Comparison of ENCODE assay signal across 30 cellular contexts in genomic region chr2:82342351-82342750, GRCh38.
"Had no signal": no experiment of that assay in that cellular context is flagged by ENCODE, and none has a peak within 500 bp of the region (broad histone marks: within the 10 kb centered on the region; RNA-seq: fewer than 3 reads in every experiment).

No MANE protein-coding gene starts in this region.

- H3K9me3 Mint-ChIP-seq: nephron; neural crest cell; stimulated activated memory B cell treated with anti-CD40 and anti-IgM and Interleukin-4, amounts not matched to agents 10 μg/mL and 1 μg/mL and 100 μg/mL, for 72 hours; stimulated activated naive CD8-positive, alpha-beta T cell treated with anti-CD3 and anti-CD28 coated beads, Interleukin-15, amount 100 ng/mL, for 72 hours; type B pancreatic cell had no signal

- H3K27me3 Mint-ChIP-seq: naive thymus-derived CD8-positive, alpha-beta T cell; stimulated activated memory B cell treated with anti-CD40 and anti-IgM and Interleukin-4, amounts not matched to agents 10 μg/mL and 1 μg/mL and 100 μg/mL, for 72 hours; stimulated activated naive CD8-positive, alpha-beta T cell treated with anti-CD3 and anti-CD28 coated beads, Interleukin-15, amount 100 ng/mL, for 72 hours; type B pancreatic cell had no signal

- H3K36me3 ChIP-seq: left lung, lower lobe of right lung, pancreas, prostate gland, spleen, tibial nerve, uterus had no signal

- H3K4me1 ChIP-seq: left lung, lower lobe of right lung, pancreas, prostate gland, spleen, tibial nerve, uterus had no signal

- H3K9me3 ChIP-seq: left lung, lower lobe of right lung, mucosa of descending colon, pancreas, prostate gland, tibial nerve, uterus had no signal

- H3K27ac Mint-ChIP-seq: immature natural killer cell; naive thymus-derived CD8-positive, alpha-beta T cell; nephron; stimulated activated memory B cell treated with anti-CD40 and anti-IgM and Interleukin-4, amounts not matched to agents 10 μg/mL and 1 μg/mL and 100 μg/mL, for 72 hours; stimulated activated naive CD8-positive, alpha-beta T cell treated with anti-CD3 and anti-CD28 coated beads, Interleukin-15, amount 100 ng/mL, for 72 hours; type B pancreatic cell had no signal

- H3K36me3 Mint-ChIP-seq: immature natural killer cell; naive thymus-derived CD8-positive, alpha-beta T cell; stimulated activated memory B cell treated with anti-CD40 and anti-IgM and Interleukin-4, amounts not matched to agents 10 μg/mL and 1 μg/mL and 100 μg/mL, for 72 hours; type B pancreatic cell had no signal

- H3K4me3 Mint-ChIP-seq: immature natural killer cell; naive thymus-derived CD8-positive, alpha-beta T cell; nephron; neural crest cell; stimulated activated memory B cell treated with anti-CD40 and anti-IgM and Interleukin-4, amounts not matched to agents 10 μg/mL and 1 μg/mL and 100 μg/mL, for 72 hours; stimulated activated naive CD8-positive, alpha-beta T cell treated with anti-CD3 and anti-CD28 coated beads, Interleukin-15, amount 100 ng/mL, for 72 hours; type B pancreatic cell had no signal

- DNase-seq: hypothalamus; immature natural killer cell; kidney; left colon; left lung; lower lobe of right lung; mammary epithelial cell; mesenchymal stem cell; midbrain; mucosa of descending colon; naive thymus-derived CD8-positive, alpha-beta T cell; nucleus accumbens; pancreas; posterior cingulate gyrus; retina; right cardiac atrium; spleen; stimulated activated CD4-positive, alpha-beta T cell treated with anti-CD3 and anti-CD28 coated beads, Interleukin-2, amount 100 ng/mL, for 48 hours; stimulated activated CD4-positive, alpha-beta T cell treated with anti-CD3 and anti-CD28 coated beads, Interleukin-4, amount 100 ng/mL, for 4 hours; stimulated activated CD8-positive, alpha-beta memory T cell treated with anti-CD3 and anti-CD28 coated beads, Interleukin-4, amount 100 ng/mL, for 48 hours; stimulated activated naive CD4-positive, alpha-beta T cell treated with Interleukin-2 at 50 U/mL for 16 hours; stimulated activated naive CD8-positive, alpha-beta T cell treated with anti-CD3 and anti-CD28 coated beads, Interleukin-15, amount 100 ng/mL, for 72 hours; substantia nigra; uterus had no signal

- H3K4me1 Mint-ChIP-seq: immature natural killer cell; naive thymus-derived CD8-positive, alpha-beta T cell; nephron; stimulated activated memory B cell treated with anti-CD40 and anti-IgM and Interleukin-4, amounts not matched to agents 10 μg/mL and 1 μg/mL and 100 μg/mL, for 72 hours; stimulated activated naive CD8-positive, alpha-beta T cell treated with anti-CD3 and anti-CD28 coated beads, Interleukin-15, amount 100 ng/mL, for 72 hours had no signal

- H3K4me3 ChIP-seq: left lung, lower lobe of right lung, mucosa of descending colon, pancreas, prostate gland, spleen, tibial nerve, uterus had no signal

- H3K27me3 ChIP-seq: left lung, pancreas, spleen, tibial nerve, uterus had no signal

- H3K27ac ChIP-seq: left lung, lower lobe of right lung, pancreas, prostate gland, spleen, tibial nerve, uterus had no signal
